22 cellular contexts compared by ENCODE assay signal in the genomic region with DNA sequence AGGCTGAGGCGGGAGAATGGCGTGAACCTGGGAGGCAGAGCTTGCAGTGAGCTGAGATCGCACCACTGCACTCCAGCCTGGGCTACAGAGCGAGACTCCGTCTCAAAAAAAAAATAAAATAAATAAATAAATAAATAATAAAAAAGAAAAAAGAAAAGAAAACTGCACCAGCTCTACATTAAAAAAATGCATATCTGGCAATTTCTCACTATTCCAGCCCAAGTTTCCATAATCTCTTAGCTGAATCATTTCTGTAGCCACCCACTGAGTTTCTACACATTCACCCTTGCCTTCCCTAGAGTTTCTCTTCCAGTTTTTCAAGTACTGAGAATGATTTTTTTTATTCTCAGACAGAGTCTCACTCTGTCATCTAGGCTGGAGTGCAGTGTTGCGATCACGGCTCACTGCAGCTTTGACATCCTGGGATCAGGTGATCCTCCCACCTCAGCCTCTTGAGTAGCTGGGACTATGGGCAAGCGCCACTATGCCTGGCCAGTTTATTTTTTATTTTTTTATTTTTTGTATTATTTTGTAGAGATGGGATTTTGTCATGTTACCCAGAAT. TPM values are rescaled to one million over a fixed set of nuclear protein-coding genes. Genes with fewer than 3 reads are reported as not detected.
A peak's percentile ranks its signal among the peaks of the same experiment; 100 is the strongest.
DNase-seq lines count a peak whose midpoint lies in the region; ATAC-seq, FAIRE-seq and TF ChIP-seq lines count a peak whose summit lies in the region.
"Had no signal": no experiment of that assay in that cellular context is flagged by ENCODE, and none has a peak within 500 bp of the region (broad histone marks: within the 10 kb centered on the region; RNA-seq: fewer than 3 reads in every experiment).

No MANE protein-coding gene starts in this region.

- H3K4me1 Mint-ChIP-seq in osteocyte (ENCODE audit: unreplicated experiment) (peaks cover 9% of the 10 kb centered on the region), neural progenitor cell (peaks cover 3% of the 10 kb centered on the region)
- H3K4me1 Mint-ChIP-seq: CD4-positive, CD25-positive, alpha-beta regulatory T cell had no signal

- TF ChIP-seq CTCF in K562 (IDR thresholded peaks at IDR 0.05 in 2 of 3, conservative IDR thresholded peaks at IDR 0.05 in 1 of 3; ENCODE audit: insufficient read depth in 2 of 3, low read depth in 1 of 3, low read length in 3 of 3) (no peak), osteocyte (IDR thresholded peaks at IDR 0.05) (no peak), neural progenitor cell (IDR thresholded peaks at IDR 0.05) (no peak)

- TF ChIP-seq RAD21 in K562 (CRISPR knock-in tag; conservative IDR thresholded peaks at IDR 0.05 in 1 of 2, IDR thresholded peaks at IDR 0.05 in 1 of 2): no peak

- TF ChIP-seq POLR2A in K562 (conservative IDR thresholded peaks at IDR 0.05): no peak

- H3K27me3 Mint-ChIP-seq in osteocyte (ENCODE audit: unreplicated experiment) (peaks cover 2% of the 10 kb centered on the region), neural progenitor cell (ENCODE audit: insufficient read depth, low read depth) (peaks cover 3% of the 10 kb centered on the region)

- no peaks in the 10 kb centered on the region for H3K4me1 ChIP-seq in K562 (replicated peaks in 1 of 2; ENCODE audit: control insufficient read depth in 2 of 2, insufficient read depth in 2 of 2, low read length in 2 of 2)
- H3K4me1 ChIP-seq in neural progenitor cell: no peaks in the 10 kb centered on the region
- H3K4me1 ChIP-seq: BE2C had no signal

- in situ Hi-C loops in K562 (cut with MboI): no loop called here

- no peaks in the 10 kb centered on the region for H3K27me3 ChIP-seq in K562 (ENCODE audit: control insufficient read depth in 2 of 2, insufficient read depth in 2 of 2, low read length in 2 of 2)
- no peaks in the 10 kb centered on the region for H3K27me3 ChIP-seq in MG63
- H3K27me3 ChIP-seq in neural progenitor cell: no peaks in the 10 kb centered on the region
- H3K27me3 ChIP-seq: BE2C, SJSA1 had no signal

- H3K36me3 Mint-ChIP-seq in osteocyte (ENCODE audit: unreplicated experiment): no peaks in the 10 kb centered on the region
- H3K36me3 Mint-ChIP-seq in neural progenitor cell: no peaks in the 10 kb centered on the region
- H3K36me3 Mint-ChIP-seq: CD4-positive, CD25-positive, alpha-beta regulatory T cell had no signal

- BruUV-seq in K562 (replicated peaks; lab: Mats Ljungman, UMichigan): no TSS peak

- ATAC-seq in GM18858 (IDR thresholded peaks at IDR 0.05; ENCODE audit: unreplicated experiment): peak; percentile 79
- ATAC-seq in HG02973 (IDR thresholded peaks at IDR 0.05; ENCODE audit: unreplicated experiment): peak; percentile 58
- no peak for ATAC-seq in K562
- ATAC-seq: Right ventricle myocardium inferior had no signal

- H4K20me1 ChIP-seq in K562 (replicated peaks; ENCODE audit: control insufficient read depth, insufficient read depth, low read length): no peaks in the 10 kb centered on the region
- no peaks in the 10 kb centered on the region for H4K20me1 ChIP-seq in neural progenitor cell (ENCODE audit: low read depth)

- no peak overlapping the region for H3K9ac ChIP-seq in K562 (ENCODE audit: insufficient read depth in 1 of 2, low read depth in 2 of 2, low read length in 2 of 2)
- no peak overlapping the region for H3K9ac ChIP-seq in neural progenitor cell

- DNase-seq in K562 (ENCODE audit: extremely low read depth in 1 of 4, low spot score in 3 of 4): no peak
- no peak for DNase-seq in cerebellum (ENCODE audit: low spot score)
- DNase-seq in osteocyte (ENCODE audit: extremely low spot score, unreplicated experiment): no peak
- no peak for DNase-seq in MG63
- no peak for DNase-seq in neural progenitor cell (ENCODE audit: low spot score)
- DNase-seq: BE2C; CD4-positive, CD25-positive, alpha-beta regulatory T cell; EL; GF-D8; KG1; NCI-H1105 treated with DMSO at 0.1 percent for 48 hours; NCI-H2029 treated with DMSO at 0.1 percent for 48 hours; NCI-H345; NCI-H524 treated with DMSO at 0.1 percent for 48 hours; OCI-M1; T-helper 1 cell had no signal

- CTCF ChIA-PET in K562 (lab: Yijun Ruan, JAX; ENCODE audit: low intra/inter-chr PET ratio): no interaction called here

- H3K4me2 ChIP-seq in K562 (ENCODE audit: insufficient read depth, low read length) (no peak overlapping the region), neural progenitor cell (no peak overlapping the region)

- no peaks in the 10 kb centered on the region for H3K9me3 ChIP-seq in K562 (replicated peaks; ENCODE audit: control insufficient read depth, insufficient read depth, low read depth, low read length)
- no peaks in the 10 kb centered on the region for H3K9me3 ChIP-seq in MG63
- no peaks in the 10 kb centered on the region for H3K9me3 ChIP-seq in neural progenitor cell (ENCODE audit: low read depth)
- H3K9me3 ChIP-seq: BE2C, SJSA1 had no signal

- 73% methylated on average over 8 of the region's 8 CpGs for WGBS in K562 (ENCODE audit: insufficient coverage, low coverage, missing lambda C conversion rate)

- H3K79me2 ChIP-seq in K562 (ENCODE audit: control insufficient read depth, insufficient read depth, low read length) (no peaks in the 10 kb centered on the region), neural progenitor cell (ENCODE audit: low read depth) (no peaks in the 10 kb centered on the region)

- FAIRE-seq in K562 (lab: Jason Lieb, UNC): no peak

- no peaks in the 10 kb centered on the region for H3F3A ChIP-seq in neural progenitor cell (ENCODE audit: low read depth)

- POLR2A ChIA-PET in K562 (lab: Yijun Ruan, JAX): interaction anchor here (0.7 kb wide), 1 partner anchor 14 kb away, joined by 3 read pairs; no protein-coding TSS in a partner anchor

- intact Hi-C loops in K562 (cut with micrococcal nuclease): no loop called here

- H3K4me3 Mint-ChIP-seq in osteocyte (ENCODE audit: unreplicated experiment): no peak overlapping the region
- no peak overlapping the region for H3K4me3 Mint-ChIP-seq in neural progenitor cell

- no peaks in the 10 kb centered on the region for H3K36me3 ChIP-seq in K562 (ENCODE audit: control insufficient read depth, insufficient read depth, low read length)
- no peaks in the 10 kb centered on the region for H3K36me3 ChIP-seq in MG63
- no peaks in the 10 kb centered on the region for H3K36me3 ChIP-seq in neural progenitor cell
- H3K36me3 ChIP-seq: BE2C, SJSA1 had no signal

- H2AFZ ChIP-seq in K562 (ENCODE audit: low read depth, low read length): no peak overlapping the region
- H2AFZ ChIP-seq in neural progenitor cell (replicated peaks): no peak overlapping the region

- no peak overlapping the region for H3K27ac ChIP-seq in K562 (ENCODE audit: extremely low read depth, low read depth, low read length)
- H3K27ac ChIP-seq in neural progenitor cell: no peak overlapping the region
- H3K27ac ChIP-seq: SJSA1 had no signal

- H3K27ac Mint-ChIP-seq in osteocyte (ENCODE audit: unreplicated experiment) (no peak overlapping the region), neural progenitor cell (no peak overlapping the region)
- H3K27ac Mint-ChIP-seq: CD4-positive, CD25-positive, alpha-beta regulatory T cell had no signal

- no peaks in the 10 kb centered on the region for H3K9me1 ChIP-seq in K562 (ENCODE audit: control insufficient read depth, insufficient read depth, low read length)

- no peaks in the 10 kb centered on the region for H3K9me3 Mint-ChIP-seq in osteocyte (ENCODE audit: unreplicated experiment)
- peaks cover 2% of the 10 kb centered on the region for H3K9me3 Mint-ChIP-seq in neural progenitor cell

- no peak for TF ChIP-seq EP300 in K562 (IDR thresholded peaks at IDR 0.05; ENCODE audit: low read length)

- H3K4me3 ChIP-seq in K562 (no peak overlapping the region), MG63 (no peak overlapping the region), neural progenitor cell (no peak overlapping the region)
- H3K4me3 ChIP-seq: SJSA1 had no signal

TF ChIP-seq in K562, 482 proteins besides CTCF, POLR2A, EP300 and RAD21 (continues in another document):
- peak; percentile 78 for TF ChIP-seq ZNF316 (IDR thresholded peaks at IDR 0.05)

RNA-seq across cellular contexts. Expression of a gene that starts 24.5 kb away (rescaled TPM):
- not detected in 2 replicates for total RNA-seq in K562 (2011; cell fraction: chromatin; rRNA removed; ENCODE audit: low replicate concordance)
- not detected in 2 replicates for total RNA-seq in K562 (2011; cell fraction: nucleolus; rRNA removed)
- total RNA-seq in K562 (2011; cell fraction: nucleoplasm; rRNA removed): not detected in 2 replicates
- not detected in 2 replicates for total RNA-seq in K562 (2014; rRNA removed)
- not detected in 2 replicates for total RNA-seq in K562 (2014; rRNA removed; fragmentation: Illumina TruSeq; extraction: Trizol)
- not detected in 2 replicates for total RNA-seq in K562 (2015; rRNA removed; fragmentation: Illumina TruSeq; extraction: Trizol)
- not detected in 2 replicates for total RNA-seq in K562 (2021)
- not detected in 2 replicates for polyA plus RNA-seq in K562 (2011; rRNA removed)
- not detected in 2 replicates for polyA plus RNA-seq in K562 (2011; cell fraction: cytosol; rRNA removed)
- polyA plus RNA-seq in K562 (2011; cell fraction: nucleus; rRNA removed): not detected in 2 replicates
- polyA plus RNA-seq in K562 (2012): not detected in 2 replicates
- polyA plus RNA-seq in K562 (2014; fragmentation: Illumina TruSeq; extraction: Trizol): not detected in 2 replicates
- polyA plus RNA-seq in K562 (2014; fragmentation: Nextera tagmentation; extraction: Ambion mirVana): not detected
- polyA plus RNA-seq in K562 (2014; rRNA removed): not detected in 2 replicates
- under 0.01 TPM in 1 of 2 replicates, not detected in the other for polyA minus RNA-seq in K562 (2011; rRNA and poly(A)+ RNA removed)
- polyA minus RNA-seq in K562 (2011; cell fraction: cytosol; rRNA and poly(A)+ RNA removed): not detected in 2 replicates
- not detected in 2 replicates for polyA minus RNA-seq in K562 (2011; cell fraction: nucleus; rRNA and poly(A)+ RNA removed)
- 11.9 TPM for total RNA-seq in cerebellum
- total RNA-seq in osteocyte: 1.8 and 2.1 TPM in 2 replicates
- total RNA-seq in MG63 (2014; rRNA removed; shearing (Covaris generic); ENCODE audit: low replicate concordance): not detected in 2 replicates
- under 0.01 TPM in 1 of 2 replicates, not detected in the other for total RNA-seq in neural progenitor cell (ENCODE audit: low replicate concordance)
- total RNA-seq: A673; CD4-positive, CD25-positive, alpha-beta regulatory T cell; H4; Right ventricle myocardium inferior; SJSA1 had no signal
- polyA plus RNA-seq: CD4-positive, CD25-positive, alpha-beta regulatory T cell had no signal
